In genomic region chr1:16258591-16259135, GRCh38 we compare ENCODE assay signal across 9 cellular contexts. TPM values are rescaled to one million over a fixed set of nuclear protein-coding genes. Genes with fewer than 3 reads are reported as not detected.
"Had no signal": no experiment of that assay in that cellular context is flagged by ENCODE, and none has a peak within 500 bp of the region (broad histone marks: within the 10 kb centered on the region; RNA-seq: fewer than 3 reads in every experiment).

No MANE protein-coding gene starts in this region.

- ATAC-seq: heart left ventricle, left lobe of liver had no signal

- H3K4me3 ChIP-seq: ascending aorta, cardiac muscle cell, heart left ventricle, stomach, thoracic aorta had no signal

- H3K27ac ChIP-seq: cardiac muscle cell, heart left ventricle, stomach, thoracic aorta had no signal

- H3K27me3 ChIP-seq: ascending aorta, cardiac muscle cell, heart left ventricle, stomach had no signal

- H3K9me3 ChIP-seq: ascending aorta, heart left ventricle, stomach, thoracic aorta had no signal

- DNase-seq: activated CD4-positive, CD25-positive, alpha-beta regulatory T cell treated with anti-CD3 and anti-CD28 coated beads, Interleukin-2, amount 50 U/mL, for 72 hours; foreskin melanocyte; heart left ventricle; stimulated activated CD4-positive, alpha-beta T cell treated with anti-CD3 and anti-CD28 coated beads, Interleukin-4, amount 100 ng/mL, for 24 hours; stomach had no signal

RNA-seq across cellular contexts. Expression of gene CPLANE2, which starts 21.7 kb away (rescaled TPM):
- total RNA-seq: ascending aorta had no signal
